In the genomic region with DNA sequence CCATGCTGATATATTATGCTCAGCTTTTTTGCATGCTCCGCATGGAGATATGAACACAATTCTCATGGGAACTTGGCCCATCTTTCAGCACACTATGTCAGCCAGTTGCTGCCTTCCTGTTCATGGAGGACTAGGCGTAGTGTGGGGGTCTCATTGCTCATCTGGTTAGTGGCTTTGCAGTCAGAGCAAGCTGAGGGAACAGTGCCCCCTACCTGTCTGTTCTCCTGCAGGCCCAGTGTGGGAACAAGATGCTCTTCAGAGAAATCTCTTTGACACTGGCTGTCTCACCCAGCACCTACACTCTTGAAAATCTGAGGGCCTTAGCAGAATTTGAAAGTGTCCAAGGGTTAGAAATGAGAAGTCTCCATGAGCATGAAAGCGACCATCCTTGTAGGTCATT, we compare ENCODE assay signal across 8 cellular contexts. TPM values are rescaled to one million over a fixed set of nuclear protein-coding genes. Genes with fewer than 3 reads are reported as not detected.
A peak's percentile ranks its signal among the peaks of the same experiment; 100 is the strongest.
DNase-seq lines count a peak whose midpoint lies in the region; FAIRE-seq lines count a peak whose summit lies in the region.

No MANE protein-coding gene starts in this region.

- no peak for FAIRE-seq in HTR-8/SVneo (lab: Jason Lieb, UNC)

- no peaks in the 10 kb centered on the region for H3K4me1 Mint-ChIP-seq in activated CD4-positive, alpha-beta T cell treated with anti-CD3 and anti-CD28 coated beads, Interleukin-2, amount 10 ng/mL, durations not matched to agents 24 days and 14 days

- no peak overlapping the region for H3K4me3 Mint-ChIP-seq in activated CD4-positive, alpha-beta T cell treated with anti-CD3 and anti-CD28 coated beads, Interleukin-2, amount 10 ng/mL, durations not matched to agents 24 days and 14 days

- H3K36me3 Mint-ChIP-seq in activated CD4-positive, alpha-beta T cell treated with anti-CD3 and anti-CD28 coated beads, Interleukin-2, amount 10 ng/mL, durations not matched to agents 24 days and 14 days (ENCODE audit: low read depth): no peaks in the 10 kb centered on the region

- intact Hi-C loops in activated CD4-positive, alpha-beta T cell treated with anti-CD3 and anti-CD28 coated beads, Interleukin-2, amount 10 ng/mL, durations not matched to agents 24 days and 14 days (cut with micrococcal nuclease): loop anchor here (2.0 kb wide), 1 partner anchor 396 kb away; no protein-coding TSS in a partner anchor
- intact Hi-C loops in head of caudate nucleus (cut with DNase I): no loop called here

- no peak overlapping the region for H3K27ac Mint-ChIP-seq in activated CD4-positive, alpha-beta T cell treated with anti-CD3 and anti-CD28 coated beads, Interleukin-2, amount 10 ng/mL, durations not matched to agents 24 days and 14 days

- DNase-seq in activated T-cell treated with anti-CD3 and anti-CD28 coated beads for 24 hours (ENCODE audit: low read depth) (peak; percentile 20), activated T-cell treated with anti-CD3 and anti-CD28 coated beads for 4 hours (no peak), HTR-8/SVneo (ENCODE audit: insufficient read length, low spot score) (peak; percentile 47), head of caudate nucleus (peak in 35 of 42 donors; percentile 14 to 85 (median 50)), glomerular visceral epithelial cell (ENCODE audit: extremely low spot score) (no peak), HPDE6-E6E7 (ENCODE audit: extremely low spot score) (no peak)
- peak; percentile 74 for DNase-seq in activated CD4-positive, alpha-beta T cell treated with anti-CD3 and anti-CD28 coated beads, Interleukin-2, amount 10 ng/mL, durations not matched to agents 24 days and 14 days
- DNase-seq in stimulated activated CD8-positive, alpha-beta memory T cell treated with anti-CD3 and anti-CD28 coated beads, Interleukin-4, amount 100 ng/mL, for 48 hours: peak; percentile 64

- H3K27me3 Mint-ChIP-seq in activated CD4-positive, alpha-beta T cell treated with anti-CD3 and anti-CD28 coated beads, Interleukin-2, amount 10 ng/mL, durations not matched to agents 24 days and 14 days: peaks cover 14% of the 10 kb centered on the region

- no peaks in the 10 kb centered on the region for H3K9me3 Mint-ChIP-seq in activated CD4-positive, alpha-beta T cell treated with anti-CD3 and anti-CD28 coated beads, Interleukin-2, amount 10 ng/mL, durations not matched to agents 24 days and 14 days

RNA-seq across cellular contexts. Expression of gene SPTBN1, which starts 47.1 kb away (rescaled TPM):
- total RNA-seq in activated CD4-positive, alpha-beta T cell treated with anti-CD3 and anti-CD28 coated beads, Interleukin-2, amount 10 ng/mL, durations not matched to agents 24 days and 14 days: 52.6 and 53.8 TPM in 2 replicates

Comparison
In these comparisons a context has a peak if more than half of its experiments do, and no peak if none do; other contexts are left out.
1. DNase-seq: peak in activated T-cell treated with anti-CD3 and anti-CD28 coated beads for 24 hours (single experiment), HTR-8/SVneo (single experiment), activated CD4-positive, alpha-beta T cell treated with anti-CD3 and anti-CD28 coated beads, Interleukin-2, amount 10 ng/mL, durations not matched to agents 24 days and 14 days (single experiment), head of caudate nucleus (35 of 42) and stimulated activated CD8-positive, alpha-beta memory T cell treated with anti-CD3 and anti-CD28 coated beads, Interleukin-4, amount 100 ng/mL, for 48 hours (single experiment); none in activated T-cell treated with anti-CD3 and anti-CD28 coated beads for 4 hours (single experiment), glomerular visceral epithelial cell (single experiment) and HPDE6-E6E7 (single experiment).